26 cellular contexts compared by ENCODE assay signal in genomic region chr12:87556985-87557384, GRCh38.
"Had no signal": no experiment of that assay in that cellular context is flagged by ENCODE, and none has a peak within 500 bp of the region (broad histone marks: within the 10 kb centered on the region; RNA-seq: fewer than 3 reads in every experiment).

No MANE protein-coding gene starts in this region.

- H3K9me3 ChIP-seq: esophagus muscularis mucosa, gastrocnemius medialis, lower lobe of right lung had no signal

- H3K79me2 ChIP-seq: hepatocyte had no signal

- H3K4me1 Mint-ChIP-seq: immature natural killer cell, mesothelial cell of epicardium, naive B cell had no signal

- H3K36me3 Mint-ChIP-seq: immature natural killer cell, naive B cell had no signal

- H3K4me1 ChIP-seq: esophagus muscularis mucosa, gastrocnemius medialis, heart left ventricle, left ventricle myocardium inferior, lower lobe of right lung had no signal

- H3K4me2 ChIP-seq: hepatocyte had no signal

- H3K36me3 ChIP-seq: esophagus muscularis mucosa, gastrocnemius medialis, heart left ventricle, left ventricle myocardium inferior, lower lobe of right lung had no signal

- H2AFZ ChIP-seq: hepatocyte had no signal

- ATAC-seq: gastrocnemius medialis, heart left ventricle, left colon, left lobe of liver, lower lobe of right lung, mucosa of descending colon had no signal

- H3K4me3 Mint-ChIP-seq: immature natural killer cell, mesothelial cell of epicardium, naive B cell had no signal

- H3K4me3 ChIP-seq: coronary artery, dorsolateral prefrontal cortex, esophagus muscularis mucosa, gastrocnemius medialis, heart left ventricle, hepatocyte, left ventricle myocardium inferior, lower lobe of right lung, mucosa of descending colon had no signal

- H3K27ac Mint-ChIP-seq: immature natural killer cell, mesothelial cell of epicardium, naive B cell had no signal

- DNase-seq: dermis blood vessel endothelial cell; dorsolateral prefrontal cortex; effector CD4-positive, alpha-beta T cell; effector memory CD4-positive, alpha-beta T cell; foreskin fibroblast; foreskin melanocyte; gastrocnemius medialis; heart left ventricle; hypothalamus; immature natural killer cell; islet precursor cell; kidney; kidney glomerular epithelial cell; left colon; left ventricle myocardium inferior; lower lobe of right lung; mesenchymal stem cell; mucosa of descending colon; naive B cell had no signal

- H3K27me3 Mint-ChIP-seq: naive B cell had no signal

- H3K27me3 ChIP-seq: dorsolateral prefrontal cortex, esophagus muscularis mucosa, gastrocnemius medialis, heart left ventricle, hepatocyte had no signal

- FAIRE-seq: colon, endothelial cell of umbilical vein, kidney had no signal

- H3K27ac ChIP-seq: coronary artery, dorsolateral prefrontal cortex, esophagus muscularis mucosa, gastrocnemius medialis, heart left ventricle, hepatocyte, left ventricle myocardium inferior, lower lobe of right lung had no signal
